Comparison of ENCODE assay signal across 9 cellular contexts in genomic region chr2:288743-289361, GRCh38. TPM values are rescaled to one million over a fixed set of nuclear protein-coding genes. Genes with fewer than 3 reads are reported as not detected.
A peak's percentile ranks its signal among the peaks of the same experiment; 100 is the strongest.
DNase-seq lines count a peak whose midpoint lies in the region; TF ChIP-seq lines count a peak whose summit lies in the region.
"Had no signal": no experiment of that assay in that cellular context is flagged by ENCODE, and none has a peak within 500 bp of the region (broad histone marks: within the 10 kb centered on the region; RNA-seq: fewer than 3 reads in every experiment).

No MANE protein-coding gene starts in this region.

- TF ChIP-seq RAD21 in neural cell (conservative IDR thresholded peaks at IDR 0.05) = no peak

- DNase-seq in esophagus squamous epithelium (lab: John Stamatoyannopoulos, UW) (no peak), amniotic stem cell (lab: John Stamatoyannopoulos, UW) (no peak), cerebellum (ENCODE audit: low spot score) (no peak), RPMI8226 (no peak)
- no peak for DNase-seq in activated CD4-positive, alpha-beta T cell treated with anti-CD3 and anti-CD28 coated beads for 1 hour

- peaks cover 25% of the 10 kb centered on the region for H3K4me1 ChIP-seq in BLaER1
- peaks cover 34% of the 10 kb centered on the region for H3K4me1 ChIP-seq in HUES6 (ENCODE audit: control insufficient read depth, insufficient read depth, low read length)
- peaks cover 18 to 36% (median 27%) of the 10 kb centered on the region in 3 donors for H3K4me1 ChIP-seq in esophagus squamous epithelium

- H3K9ac ChIP-seq in BLaER1 (0 out of 2 replicates have a peak overlapping the region, but pooled peaks have one; percentile 10), HUES6 (ENCODE audit: low read length) (no peak overlapping the region), neural cell (ENCODE audit: low read length) (no peak overlapping the region)

- TF ChIP-seq CTCF in esophagus squamous epithelium (IDR thresholded peaks at IDR 0.05) = no peak
- no peak for TF ChIP-seq CTCF in neural cell (IDR thresholded peaks at IDR 0.05; ENCODE audit: poor library complexity, severe bottlenecking)

- H3K27ac ChIP-seq in BLaER1 = no peak overlapping the region
- no peak overlapping the region for H3K27ac ChIP-seq in HUES6 (ENCODE audit: low read depth, low read length)
- H3K27ac ChIP-seq in esophagus squamous epithelium = no peak overlapping the region
- no peak overlapping the region for H3K27ac ChIP-seq in neural cell (ENCODE audit: low read length)
- H3K27ac ChIP-seq: neutrophil had no signal

- H4K20me1 ChIP-seq in BLaER1 (peaks cover 52% of the 10 kb centered on the region), neural cell (ENCODE audit: insufficient read depth) (no peaks in the 10 kb centered on the region)

- H3K4me2 ChIP-seq in BLaER1 (peak overlapping the region; percentile 92), neural cell (ENCODE audit: low read length) (no peak overlapping the region)

- H3K36me3 ChIP-seq in BLaER1 (peaks cover 12% of the 10 kb centered on the region; the same call in 1 of the 2 replicates), HUES6 (ENCODE audit: control insufficient read depth, insufficient read depth, low read length) (no peaks in the 10 kb centered on the region), esophagus squamous epithelium (no peaks in the 10 kb centered on the region), neural cell (ENCODE audit: insufficient read depth, low read length) (no peaks in the 10 kb centered on the region)
- H3K36me3 ChIP-seq: neutrophil had no signal

- no peak for TF ChIP-seq EP300 in neural cell (conservative IDR thresholded peaks at IDR 0.05; ENCODE audit: poor library complexity, severe bottlenecking)

- 0% methylated on average over 2 of the region's 47 CpGs; no CpG with 5 or more reads in 1 of the 2 donors for WGBS in esophagus squamous epithelium, 2 donors

- peaks cover 2% of the 10 kb centered on the region for H3F3A ChIP-seq in neural cell (ENCODE audit: insufficient read depth, low read length, poor library complexity, severe bottlenecking)

- H3K79me2 ChIP-seq in neural cell (replicated peaks; ENCODE audit: insufficient read depth, low read length) = no peaks in the 10 kb centered on the region

- H3K27me3 ChIP-seq in BLaER1 = peaks cover 78% of the 10 kb centered on the region
- peaks cover 73% of the 10 kb centered on the region for H3K27me3 ChIP-seq in HUES6 (ENCODE audit: control insufficient read depth, insufficient read depth, low read length)
- H3K27me3 ChIP-seq in esophagus squamous epithelium = peaks cover 0 to 61% (median 6%) of the 10 kb centered on the region in 4 donors
- peaks cover 71% of the 10 kb centered on the region for H3K27me3 ChIP-seq in neural cell (ENCODE audit: insufficient read depth, low read depth, low read length)

- H2AFZ ChIP-seq in neural cell (ENCODE audit: low read depth, low read length) = no peak overlapping the region

- TF ChIP-seq POLR2A in esophagus squamous epithelium (IDR thresholded peaks at IDR 0.05) = no peak

- H3K9me3 ChIP-seq in BLaER1 = no peaks in the 10 kb centered on the region; the same call in 1 of the 2 replicates
- H3K9me3 ChIP-seq in HUES6 (ENCODE audit: control insufficient read depth, insufficient read depth, low read depth, low read length) = no peaks in the 10 kb centered on the region; the same call in 1 of the 2 replicates
- H3K9me3 ChIP-seq in esophagus squamous epithelium = no peaks in the 10 kb centered on the region
- H3K9me3 ChIP-seq in neural cell (ENCODE audit: low read length) = no peaks in the 10 kb centered on the region
- H3K9me3 ChIP-seq: neutrophil had no signal

- intact Hi-C loops in esophagus squamous epithelium (cut with DNase I) = no loop called here

- H3K4me3 ChIP-seq in BLaER1 = peak overlapping the region; percentile 67
- H3K4me3 ChIP-seq in HUES6 (ENCODE audit: low read depth, low read length) = peak overlapping the region; percentile 64
- peak overlapping the region; percentile 39 to 72 (median 54) for H3K4me3 ChIP-seq in esophagus squamous epithelium
- peak overlapping the region; percentile 59 for H3K4me3 ChIP-seq in neural cell (ENCODE audit: low read length)

- H3K9me2 ChIP-seq in neural cell (ENCODE audit: insufficient read depth, low read length) = no peaks in the 10 kb centered on the region

TF ChIP-seq in neural cell, 6 proteins besides CTCF, POLR2A, EP300 and RAD21:
- no peak for TF ChIP-seq POLR2AphosphoS5 (IDR thresholded peaks at IDR 0.05)
- TF ChIP-seq EZH2 (IDR thresholded peaks at IDR 0.05; ENCODE audit: borderline replicate concordance, insufficient read depth, low read length, poor library complexity, severe bottlenecking) = peak; percentile 79
- TF ChIP-seq MXI1 (conservative IDR thresholded peaks at IDR 0.05; ENCODE audit: poor library complexity, severe bottlenecking) = no peak
- TF ChIP-seq SMC3 (conservative IDR thresholded peaks at IDR 0.05; ENCODE audit: poor library complexity) = no peak
- no peak for TF ChIP-seq TAF1 (IDR thresholded peaks at IDR 0.05; ENCODE audit: low read depth)

RNA-seq across cellular contexts. Expression of gene ALKAL2, which starts 1.0 kb away (rescaled TPM):
- total RNA-seq in esophagus squamous epithelium (1 to 10 TPM in 1 of 4 donors, not detected in 3; 4.8 TPM), cerebellum (2.4 TPM)
- polyA plus RNA-seq in neural cell = not detected in 2 replicates
- polyA minus RNA-seq in neural cell = not detected in 2 replicates

RNA-seq across cellular contexts. Expression of gene ACP1, which starts 24.1 kb away (rescaled TPM):
- total RNA-seq in esophagus squamous epithelium (10 to 100 TPM; 50.3 to 93.1 (median 82.0) TPM), cerebellum (109 TPM)
- 254 and 263 TPM in 2 replicates for polyA plus RNA-seq in neural cell
- 149 and 150 TPM in 2 replicates for polyA minus RNA-seq in neural cell

RNA-seq across cellular contexts. Expression of gene SH3YL1, which starts 25.0 kb away (rescaled TPM):
- total RNA-seq in esophagus squamous epithelium = 10 to 100 TPM; 64.9 to 99.6 (median 81.1) TPM
- 68.6 and 70.6 TPM in 2 replicates for polyA plus RNA-seq in neural cell
- 64.3 and 74.3 TPM in 2 replicates for polyA minus RNA-seq in neural cell
- 104 TPM for total RNA-seq in cerebellum
